1 cellular context compared by ENCODE assay signal in the genomic region with DNA sequence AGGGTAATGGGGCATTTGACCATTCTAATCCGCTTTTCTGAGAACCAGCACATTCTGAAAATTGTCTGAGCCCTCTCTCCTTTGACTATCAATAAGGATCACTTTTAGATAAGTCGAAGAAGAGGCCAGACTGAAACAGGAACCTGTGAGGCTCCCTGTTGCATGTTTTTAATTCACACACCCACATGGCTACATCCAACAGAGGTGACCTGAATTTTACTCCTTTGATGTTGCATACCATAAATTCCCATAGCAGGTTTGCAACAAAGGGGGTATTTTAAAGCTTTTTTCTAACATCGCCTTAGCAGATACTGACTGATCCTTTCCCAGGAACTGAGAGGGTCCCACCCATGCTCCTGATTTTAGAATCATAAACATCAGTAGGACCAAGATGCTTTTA.
TF ChIP-seq lines count a peak whose summit lies in the region.

No MANE protein-coding gene starts in this region.

TF ChIP-seq in GM23338, 12 proteins besides CTCF, POLR2A, EP300 and RAD21 (continued from another document):
- TF ChIP-seq, protein P1, sequence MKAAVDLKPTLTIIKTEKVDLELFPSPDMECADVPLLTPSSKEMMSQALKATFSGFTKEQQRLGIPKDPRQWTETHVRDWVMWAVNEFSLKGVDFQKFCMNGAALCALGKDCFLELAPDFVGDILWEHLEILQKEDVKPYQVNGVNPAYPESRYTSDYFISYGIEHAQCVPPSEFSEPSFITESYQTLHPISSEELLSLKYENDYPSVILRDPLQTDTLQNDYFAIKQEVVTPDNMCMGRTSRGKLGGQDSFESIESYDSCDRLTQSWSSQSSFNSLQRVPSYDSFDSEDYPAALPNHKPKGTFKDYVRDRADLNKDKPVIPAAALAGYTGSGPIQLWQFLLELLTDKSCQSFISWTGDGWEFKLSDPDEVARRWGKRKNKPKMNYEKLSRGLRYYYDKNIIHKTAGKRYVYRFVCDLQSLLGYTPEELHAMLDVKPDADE (IDR thresholded peaks at IDR 0.05), result no peak
- TF ChIP-seq EZH2phosphoT487 (IDR thresholded peaks at IDR 0.05; ENCODE audit: unreplicated experiment) (no peak), JUNB (IDR thresholded peaks at IDR 0.05; ENCODE audit: unreplicated experiment) (no peak), CREB1 (CRISPR knock-in tag; IDR thresholded peaks at IDR 0.05; ENCODE audit: low read depth) (no peak), EZH2 (IDR thresholded peaks at IDR 0.05; ENCODE audit: low read depth, unreplicated experiment) (no peak), ZNF114 (CRISPR knock-in tag; IDR thresholded peaks at IDR 0.05) (no peak), POLR2AphosphoS5 (IDR thresholded peaks at IDR 0.05; ENCODE audit: low read depth) (no peak)
- TF ChIP-seq, protein P2, sequence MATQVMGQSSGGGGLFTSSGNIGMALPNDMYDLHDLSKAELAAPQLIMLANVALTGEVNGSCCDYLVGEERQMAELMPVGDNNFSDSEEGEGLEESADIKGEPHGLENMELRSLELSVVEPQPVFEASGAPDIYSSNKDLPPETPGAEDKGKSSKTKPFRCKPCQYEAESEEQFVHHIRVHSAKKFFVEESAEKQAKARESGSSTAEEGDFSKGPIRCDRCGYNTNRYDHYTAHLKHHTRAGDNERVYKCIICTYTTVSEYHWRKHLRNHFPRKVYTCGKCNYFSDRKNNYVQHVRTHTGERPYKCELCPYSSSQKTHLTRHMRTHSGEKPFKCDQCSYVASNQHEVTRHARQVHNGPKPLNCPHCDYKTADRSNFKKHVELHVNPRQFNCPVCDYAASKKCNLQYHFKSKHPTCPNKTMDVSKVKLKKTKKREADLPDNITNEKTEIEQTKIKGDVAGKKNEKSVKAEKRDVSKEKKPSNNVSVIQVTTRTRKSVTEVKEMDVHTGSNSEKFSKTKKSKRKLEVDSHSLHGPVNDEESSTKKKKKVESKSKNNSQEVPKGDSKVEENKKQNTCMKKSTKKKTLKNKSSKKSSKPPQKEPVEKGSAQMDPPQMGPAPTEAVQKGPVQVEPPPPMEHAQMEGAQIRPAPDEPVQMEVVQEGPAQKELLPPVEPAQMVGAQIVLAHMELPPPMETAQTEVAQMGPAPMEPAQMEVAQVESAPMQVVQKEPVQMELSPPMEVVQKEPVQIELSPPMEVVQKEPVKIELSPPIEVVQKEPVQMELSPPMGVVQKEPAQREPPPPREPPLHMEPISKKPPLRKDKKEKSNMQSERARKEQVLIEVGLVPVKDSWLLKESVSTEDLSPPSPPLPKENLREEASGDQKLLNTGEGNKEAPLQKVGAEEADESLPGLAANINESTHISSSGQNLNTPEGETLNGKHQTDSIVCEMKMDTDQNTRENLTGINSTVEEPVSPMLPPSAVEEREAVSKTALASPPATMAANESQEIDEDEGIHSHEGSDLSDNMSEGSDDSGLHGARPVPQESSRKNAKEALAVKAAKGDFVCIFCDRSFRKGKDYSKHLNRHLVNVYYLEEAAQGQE (IDR thresholded peaks at IDR 0.05; ENCODE audit: unreplicated experiment), result no peak
